In genomic region chr19:796692-797527, GRCh38 we compare ENCODE assay signal across 8 cellular contexts. TPM values are rescaled to one million over a fixed set of nuclear protein-coding genes. Genes with fewer than 3 reads are reported as not detected.
DNase-seq lines count a peak whose midpoint lies in the region; ATAC-seq, FAIRE-seq and TF ChIP-seq lines count a peak whose summit lies in the region.

PTBP1 (plus strand) TSS chr19:797452; CDS start chr19:797498, 46 bp downstream.

- peak; percentile 76 for ATAC-seq in HG02852 (IDR thresholded peaks at IDR 0.05; ENCODE audit: unreplicated experiment)

- H3K36me3 ChIP-seq in adrenal gland (replicated peaks in 1 of 2) (peaks cover 0 to 8% of the 10 kb centered on the region in 2 donors), trophoblast cell (ENCODE audit: control insufficient read depth in 1 of 2, insufficient read depth in 2 of 2, low read length in 2 of 2) (peaks cover 30 to 32% of the 10 kb centered on the region in 2 experiments), transverse colon (no peaks in the 10 kb centered on the region)

- H3K14ac ChIP-seq in trophoblast cell (ENCODE audit: low read length), result peak within 1 kb of the TSS; percentile 93

- peak; percentile 99 for DNase-seq in GM12892 (ENCODE audit: insufficient read length)
- DNase-seq in NCI-H146 (lab: John Stamatoyannopoulos, UW), result peak; percentile 99
- DNase-seq in T-helper 1 cell, result peak; percentile 99 to 100 (median 100)
- peak; percentile 100 for DNase-seq in adrenal gland
- peak; percentile 100 for DNase-seq in cardiac septum (ENCODE audit: low spot score)
- DNase-seq in trophoblast cell, result peak; percentile 100
- peak; percentile 100 for DNase-seq in transverse colon

- no peaks in the 10 kb centered on the region for H3K27me3 ChIP-seq in adrenal gland
- H3K27me3 ChIP-seq in trophoblast cell (ENCODE audit: insufficient read depth, low read length), result no peaks in the 10 kb centered on the region
- H3K27me3 ChIP-seq in transverse colon, result no peaks in the 10 kb centered on the region

- peak within 1 kb of the TSS; percentile 79 for H3K18ac ChIP-seq in trophoblast cell (ENCODE audit: low read length)

- H3K4ac ChIP-seq in trophoblast cell (ENCODE audit: low read depth, low read length), result peak within 1 kb of the TSS; percentile 100

- no peak within 1 kb of the TSS for H3K23ac ChIP-seq in trophoblast cell (ENCODE audit: low read length)

- H3K79me1 ChIP-seq in trophoblast cell (ENCODE audit: low read length), result peaks cover 26% of the 10 kb centered on the region

- TF ChIP-seq CTCF in adrenal gland (IDR thresholded peaks at IDR 0.05) (peak in 4 of 6 experiments; percentile 12 to 45 (median 29)), transverse colon (IDR thresholded peaks at IDR 0.05) (no peak)

- H3K4me3 ChIP-seq in adrenal gland, result peak within 1 kb of the TSS; percentile 47 to 100 (median 92)
- peak within 1 kb of the TSS; percentile 98 for H3K4me3 ChIP-seq in trophoblast cell (ENCODE audit: low read depth, low read length)
- H3K4me3 ChIP-seq in transverse colon, result peak within 1 kb of the TSS; percentile 95 to 99 (median 96)

- 0 to 1% (median 0%) methylated on average over 19 to 83 of the region's 83 CpGs for WGBS in adrenal gland, 4 donors
- no CpG with 5 or more reads among the region's 83 CpGs for WGBS in trophoblast cell (ENCODE audit: extremely low coverage, insufficient coverage, insufficient read length)
- WGBS in transverse colon (ENCODE audit: low coverage in 1 of 2), 2 donors, result 0% methylated on average over 51 of the region's 83 CpGs; no CpG with 5 or more reads in 1 of the 2 donors

- H4K91ac ChIP-seq in trophoblast cell (ENCODE audit: low read depth, low read length), result peak within 1 kb of the TSS; percentile 98

- H3K27ac ChIP-seq in adrenal gland (peak within 1 kb of the TSS; percentile 81 to 100 (median 99)), trophoblast cell (ENCODE audit: low read depth, low read length) (peak within 1 kb of the TSS; percentile 98), transverse colon (peak within 1 kb of the TSS; percentile 98 to 100 (median 100))

- TF ChIP-seq EP300 in transverse colon (IDR thresholded peaks at IDR 0.05; ENCODE audit: low read depth), result no peak

- H4K8ac ChIP-seq in trophoblast cell (ENCODE audit: low read depth, low read length), result peak within 1 kb of the TSS; percentile 94

- peak within 1 kb of the TSS; percentile 86 for H2AK5ac ChIP-seq in trophoblast cell (ENCODE audit: low read length)

- peak within 1 kb of the TSS; percentile 98 for H4K12ac ChIP-seq in trophoblast cell (ENCODE audit: low read depth, low read length)

- peak within 1 kb of the TSS; percentile 81 for H2BK120ac ChIP-seq in trophoblast cell (ENCODE audit: insufficient read depth, low read length, poor library complexity)

- intact Hi-C loops in adrenal gland (cut with DNase I) (no loop called here), cardiac septum (cut with DNase I) (loop anchor here (2.0 kb wide), 1 partner anchor 290 kb away; the partner anchor contains the start of gene TPGS1), transverse colon (cut with DNase I; ENCODE audit: low total_unique reads) (no loop called here)

- H3K9ac ChIP-seq in trophoblast cell (ENCODE audit: low read length), result peak within 1 kb of the TSS; percentile 98

- H3K9me3 ChIP-seq in adrenal gland (replicated peaks in 1 of 3), result no peaks in the 10 kb centered on the region
- no peaks in the 10 kb centered on the region for H3K9me3 ChIP-seq in trophoblast cell (ENCODE audit: insufficient read depth, low read depth, low read length)
- no peaks in the 10 kb centered on the region for H3K9me3 ChIP-seq in transverse colon

- peak within 1 kb of the TSS; percentile 90 for H2BK5ac ChIP-seq in trophoblast cell (ENCODE audit: low read depth, low read length, poor library complexity)

- peaks cover 39% of the 10 kb centered on the region for H3K79me2 ChIP-seq in trophoblast cell (ENCODE audit: control insufficient read depth, insufficient read depth, low read length, poor library complexity)

- FAIRE-seq in GM12892 (lab: Jason Lieb, UNC), result peak; percentile 100

- peak within 1 kb of the TSS; percentile 91 for H3K4me2 ChIP-seq in trophoblast cell (ENCODE audit: low read length)

- H2BK12ac ChIP-seq in trophoblast cell (ENCODE audit: low read length), result no peak within 1 kb of the TSS

- H2AFZ ChIP-seq in trophoblast cell (ENCODE audit: insufficient read depth, low read length, poor library complexity), result peak within 1 kb of the TSS; percentile 77

- in situ Hi-C loops in transverse colon (cut with MboI; ENCODE audit: low pct_ligation_motif_present in 1 of 4, low pct_unique_long_range_greater_than_20kb in 1 of 4, low sequenced_read_pairs in 3 of 4), result no loop called here

- H3K4me1 ChIP-seq in adrenal gland (replicated peaks in 1 of 2) (peaks cover 37 to 41% of the 10 kb centered on the region in 2 donors), trophoblast cell (ENCODE audit: control insufficient read depth in 1 of 2, insufficient read depth in 2 of 2, low read length in 2 of 2) (peaks cover 28 to 30% of the 10 kb centered on the region in 2 experiments), transverse colon (peaks cover 26 to 47% (median 40%) of the 10 kb centered on the region in 4 donors)

- TF ChIP-seq POLR2A in GM12892 (IDR thresholded peaks at IDR 0.05; ENCODE audit: low read depth, low read length) (peak; percentile 94), adrenal gland (IDR thresholded peaks at IDR 0.05) (peak; percentile 81 to 88), transverse colon (IDR thresholded peaks at IDR 0.05) (peak; percentile 55)

RNA-seq across cellular contexts. Expression of gene PTBP1, which starts in this region (rescaled TPM):
- polyA plus RNA-seq in GM12892 (2012; ENCODE audit: missing spikeins), result 115 TPM
- total RNA-seq in adrenal gland, result 100 to 1,000 TPM; 135 to 236 (median 194) TPM
- 100 to 1,000 TPM; 108 to 146 (median 128) TPM for polyA plus RNA-seq in adrenal gland
- total RNA-seq in cardiac septum, result 76.9 TPM
- 654 and 679 TPM in 2 replicates for polyA plus RNA-seq in trophoblast cell (2013)
- 100 to 1,000 TPM; 145 to 258 (median 194) TPM for total RNA-seq in transverse colon

Comparison
In these comparisons a context has a peak if more than half of its experiments do, and no peak if none do; other contexts are left out.
1. Peak in every context shown above with its lines: DNase-seq, ATAC-seq, H3K4me3 ChIP-seq and H3K27ac ChIP-seq.
2. CTCF ChIP-seq: peak in adrenal gland (4 of 6); none in transverse colon (0 of 5).